ENCODE assay signal across 8 cellular contexts in genomic region chr12:48815281-48816110, GRCh38. TPM values are rescaled to one million over a fixed set of nuclear protein-coding genes. Genes with fewer than 3 reads are reported as not detected.
DNase-seq lines count a peak whose midpoint lies in the region; ATAC-seq and TF ChIP-seq lines count a peak whose summit lies in the region.

No MANE protein-coding gene starts in this region.

- no peaks in the 10 kb centered on the region for H3K27me3 ChIP-seq in effector memory CD4-positive, alpha-beta T cell (replicated peaks; ENCODE audit: control insufficient read depth, insufficient read depth, low read length, poor library complexity, severe bottlenecking)
- no peaks in the 10 kb centered on the region for H3K27me3 ChIP-seq in lower lobe of right lung (ENCODE audit: low read depth)

- no peaks in the 10 kb centered on the region for H3K36me3 ChIP-seq in effector memory CD4-positive, alpha-beta T cell (ENCODE audit: control insufficient read depth, insufficient read depth, low read length)
- H3K36me3 ChIP-seq in lower lobe of right lung = no peaks in the 10 kb centered on the region

- H3K4me3 Mint-ChIP-seq in activated CD8-positive, alpha-beta memory T cell treated with anti-CD3 and anti-CD28 coated beads, Interleukin-2, amount 10 ng/mL, durations not matched to agents 7 days and 5 days = peak overlapping the region; percentile 96
- peak overlapping the region; percentile 97 to 98 for H3K4me3 Mint-ChIP-seq in stimulated activated naive B cell treated with anti-CD40 and anti-IgM and Interleukin-4, amounts not matched to agents 10 μg/mL and 1 μg/mL and 100 μg/mL, for 72 hours

- H3K4me1 Mint-ChIP-seq in activated CD8-positive, alpha-beta memory T cell treated with anti-CD3 and anti-CD28 coated beads, Interleukin-2, amount 10 ng/mL, durations not matched to agents 7 days and 5 days = peaks cover 32% of the 10 kb centered on the region
- peaks cover 19 to 57% of the 10 kb centered on the region in 2 donors for H3K4me1 Mint-ChIP-seq in stimulated activated naive B cell treated with anti-CD40 and anti-IgM and Interleukin-4, amounts not matched to agents 10 μg/mL and 1 μg/mL and 100 μg/mL, for 72 hours

- ATAC-seq in activated CD8-positive, alpha-beta memory T cell treated with anti-CD3 and anti-CD28 coated beads, Interleukin-2, amount 10 ng/mL, durations not matched to agents 7 days and 5 days = peak; percentile 21
- ATAC-seq in HG02885 (IDR thresholded peaks at IDR 0.05; ENCODE audit: poor library complexity, unreplicated experiment) = peak; percentile 24
- peak; percentile 82 to 85 for ATAC-seq in lower lobe of right lung
- peak; percentile 15 to 38 for ATAC-seq in stimulated activated naive B cell treated with anti-CD40 and anti-IgM and Interleukin-4, amounts not matched to agents 10 μg/mL and 1 μg/mL and 100 μg/mL, for 72 hours (replicated peaks)

- peak; percentile 54 for DNase-seq in activated CD8-positive, alpha-beta memory T cell treated with anti-CD3 and anti-CD28 coated beads, Interleukin-2, amount 10 ng/mL, durations not matched to agents 7 days and 5 days
- DNase-seq in activated CD8-positive, alpha-beta memory T cell treated with anti-CD3 and anti-CD28 coated beads, Interleukin-2, amount 50 U/mL, for 4 hours = no peak
- DNase-seq in NCI-H2029 treated with DMSO at 0.1 percent for 48 hours (lab: John Stamatoyannopoulos, UW) = peak; percentile 73
- DNase-seq in effector memory CD4-positive, alpha-beta T cell = peak in 1 of 3 donors; percentile 17
- DNase-seq in lower lobe of right lung = peak; percentile 81
- no peak for DNase-seq in stimulated activated naive B cell treated with anti-CD40 and anti-IgM and Interleukin-4, amounts not matched to agents 10 μg/mL and 1 μg/mL and 100 μg/mL, for 72 hours

- no peak for TF ChIP-seq CTCF in VCaP (conservative IDR thresholded peaks at IDR 0.05)
- no peak for TF ChIP-seq CTCF in lower lobe of right lung (IDR thresholded peaks at IDR 0.05)

- no peaks in the 10 kb centered on the region for H3K36me3 Mint-ChIP-seq in activated CD8-positive, alpha-beta memory T cell treated with anti-CD3 and anti-CD28 coated beads, Interleukin-2, amount 10 ng/mL, durations not matched to agents 7 days and 5 days
- no peaks in the 10 kb centered on the region for H3K36me3 Mint-ChIP-seq in stimulated activated naive B cell treated with anti-CD40 and anti-IgM and Interleukin-4, amounts not matched to agents 10 μg/mL and 1 μg/mL and 100 μg/mL, for 72 hours

- intact Hi-C loops in lower lobe of right lung (cut with DNase I) = no loop called here

- no peaks in the 10 kb centered on the region for H3K9me3 Mint-ChIP-seq in activated CD8-positive, alpha-beta memory T cell treated with anti-CD3 and anti-CD28 coated beads, Interleukin-2, amount 10 ng/mL, durations not matched to agents 7 days and 5 days (ENCODE audit: low read depth)
- H3K9me3 Mint-ChIP-seq in stimulated activated naive B cell treated with anti-CD40 and anti-IgM and Interleukin-4, amounts not matched to agents 10 μg/mL and 1 μg/mL and 100 μg/mL, for 72 hours = no peaks in the 10 kb centered on the region

- peak overlapping the region; percentile 74 for H3K4me3 ChIP-seq in effector memory CD4-positive, alpha-beta T cell (ENCODE audit: insufficient read depth, low read depth, low read length, poor library complexity, severe bottlenecking)
- H3K4me3 ChIP-seq in lower lobe of right lung = peak overlapping the region; percentile 94

- CTCF ChIA-PET in activated CD8-positive, alpha-beta memory T cell treated with anti-CD3 and anti-CD28 coated beads, Interleukin-2, amount 10 ng/mL, durations not matched to agents 7 days and 5 days (lab: Charles Lee) = interaction anchor here (0.6 to 6.5 kb wide), 50 partner anchors 9 to 526 kb away, joined by 3 to 55 read pairs (median 4); partner anchors contain the start of genes ARF3, DDX23, KANSL2 and RND1

- peaks cover 23% of the 10 kb centered on the region for H3K4me1 ChIP-seq in effector memory CD4-positive, alpha-beta T cell (ENCODE audit: control insufficient read depth, insufficient read depth, low read length, poor library complexity, severe bottlenecking)
- H3K4me1 ChIP-seq in lower lobe of right lung = peaks cover 43% of the 10 kb centered on the region

- no peaks in the 10 kb centered on the region for H3K9me3 ChIP-seq in effector memory CD4-positive, alpha-beta T cell (ENCODE audit: control insufficient read depth, low read length)
- no peaks in the 10 kb centered on the region for H3K9me3 ChIP-seq in lower lobe of right lung

- H3K27me3 Mint-ChIP-seq in activated CD8-positive, alpha-beta memory T cell treated with anti-CD3 and anti-CD28 coated beads, Interleukin-2, amount 10 ng/mL, durations not matched to agents 7 days and 5 days = peaks cover 28% of the 10 kb centered on the region
- H3K27me3 Mint-ChIP-seq in stimulated activated naive B cell treated with anti-CD40 and anti-IgM and Interleukin-4, amounts not matched to agents 10 μg/mL and 1 μg/mL and 100 μg/mL, for 72 hours = peaks cover 24 to 32% of the 10 kb centered on the region in 2 donors

- peak overlapping the region; percentile 73 for H3K27ac Mint-ChIP-seq in activated CD8-positive, alpha-beta memory T cell treated with anti-CD3 and anti-CD28 coated beads, Interleukin-2, amount 10 ng/mL, durations not matched to agents 7 days and 5 days
- peak overlapping the region; percentile 86 for H3K27ac Mint-ChIP-seq in stimulated activated naive B cell treated with anti-CD40 and anti-IgM and Interleukin-4, amounts not matched to agents 10 μg/mL and 1 μg/mL and 100 μg/mL, for 72 hours

- H3K27ac ChIP-seq in VCaP = peak overlapping the region; percentile 93
- peak overlapping the region; percentile 33 for H3K27ac ChIP-seq in effector memory CD4-positive, alpha-beta T cell (ENCODE audit: insufficient read depth, low read length, poor library complexity, severe bottlenecking)
- peak overlapping the region; percentile 93 for H3K27ac ChIP-seq in lower lobe of right lung

RNA-seq across cellular contexts. Expression of gene CACNB3, which starts 2.8 kb away (rescaled TPM):
- total RNA-seq in activated CD8-positive, alpha-beta memory T cell treated with anti-CD3 and anti-CD28 coated beads, Interleukin-2, amount 10 ng/mL, durations not matched to agents 7 days and 5 days = 10 to 100 TPM; 11.0 to 12.8 TPM
- 23.5 TPM for total RNA-seq in lower lobe of right lung

RNA-seq across cellular contexts. Expression of gene ADCY6, which starts 26.6 kb away (rescaled TPM):
- total RNA-seq in activated CD8-positive, alpha-beta memory T cell treated with anti-CD3 and anti-CD28 coated beads, Interleukin-2, amount 10 ng/mL, durations not matched to agents 7 days and 5 days = under 1 TPM; 0.15 to 0.42 TPM
- total RNA-seq in lower lobe of right lung = 42.7 TPM

RNA-seq across cellular contexts. Expression of gene DDX23, which starts 36.5 kb away (rescaled TPM):
- total RNA-seq in activated CD8-positive, alpha-beta memory T cell treated with anti-CD3 and anti-CD28 coated beads, Interleukin-2, amount 10 ng/mL, durations not matched to agents 7 days and 5 days = 100 to 1,000 TPM; 146 to 157 TPM
- total RNA-seq in lower lobe of right lung = 76.8 TPM

RNA-seq across cellular contexts. Expression of gene RND1, which starts 50.2 kb away (rescaled TPM):
- 1 to 10 TPM; 2.7 to 4.2 TPM for total RNA-seq in activated CD8-positive, alpha-beta memory T cell treated with anti-CD3 and anti-CD28 coated beads, Interleukin-2, amount 10 ng/mL, durations not matched to agents 7 days and 5 days
- total RNA-seq in lower lobe of right lung = 5.9 TPM

Comparison
In these comparisons a context has a peak if more than half of its experiments do, and no peak if none do; other contexts are left out.
1. DNase-seq: peak in activated CD8-positive, alpha-beta memory T cell treated with anti-CD3 and anti-CD28 coated beads, Interleukin-2, amount 10 ng/mL, durations not matched to agents 7 days and 5 days (single experiment), NCI-H2029 treated with DMSO at 0.1 percent for 48 hours (single experiment) and lower lobe of right lung (single experiment); none in activated CD8-positive, alpha-beta memory T cell treated with anti-CD3 and anti-CD28 coated beads, Interleukin-2, amount 50 U/mL, for 4 hours (single experiment) and stimulated activated naive B cell treated with anti-CD40 and anti-IgM and Interleukin-4, amounts not matched to agents 10 μg/mL and 1 μg/mL and 100 μg/mL, for 72 hours (single experiment).
2. ATAC-seq: peak in every context shown above with its lines; median percentile 84 in lower lobe of right lung; 26 in stimulated activated naive B cell treated with anti-CD40 and anti-IgM and Interleukin-4, amounts not matched to agents 10 μg/mL and 1 μg/mL and 100 μg/mL, for 72 hours; 24 in HG02885; 21 in activated CD8-positive, alpha-beta memory T cell treated with anti-CD3 and anti-CD28 coated beads, Interleukin-2, amount 10 ng/mL, durations not matched to agents 7 days and 5 days.
3. H3K27ac ChIP-seq: peak in every context shown above with its lines; median percentile 93 in VCaP; 93 in lower lobe of right lung; 33 in effector memory CD4-positive, alpha-beta T cell.
4. RNA of gene ADCY6, which starts 26.6 kb away (total RNA-seq): 42.7 TPM in lower lobe of right lung (single experiment); 0.15 to 0.42 TPM in activated CD8-positive, alpha-beta memory T cell treated with anti-CD3 and anti-CD28 coated beads, Interleukin-2, amount 10 ng/mL, durations not matched to agents 7 days and 5 days; every median in the first group is over 10 times any median in the second.